1 cellular context compared by ENCODE assay signal in the genomic region with DNA sequence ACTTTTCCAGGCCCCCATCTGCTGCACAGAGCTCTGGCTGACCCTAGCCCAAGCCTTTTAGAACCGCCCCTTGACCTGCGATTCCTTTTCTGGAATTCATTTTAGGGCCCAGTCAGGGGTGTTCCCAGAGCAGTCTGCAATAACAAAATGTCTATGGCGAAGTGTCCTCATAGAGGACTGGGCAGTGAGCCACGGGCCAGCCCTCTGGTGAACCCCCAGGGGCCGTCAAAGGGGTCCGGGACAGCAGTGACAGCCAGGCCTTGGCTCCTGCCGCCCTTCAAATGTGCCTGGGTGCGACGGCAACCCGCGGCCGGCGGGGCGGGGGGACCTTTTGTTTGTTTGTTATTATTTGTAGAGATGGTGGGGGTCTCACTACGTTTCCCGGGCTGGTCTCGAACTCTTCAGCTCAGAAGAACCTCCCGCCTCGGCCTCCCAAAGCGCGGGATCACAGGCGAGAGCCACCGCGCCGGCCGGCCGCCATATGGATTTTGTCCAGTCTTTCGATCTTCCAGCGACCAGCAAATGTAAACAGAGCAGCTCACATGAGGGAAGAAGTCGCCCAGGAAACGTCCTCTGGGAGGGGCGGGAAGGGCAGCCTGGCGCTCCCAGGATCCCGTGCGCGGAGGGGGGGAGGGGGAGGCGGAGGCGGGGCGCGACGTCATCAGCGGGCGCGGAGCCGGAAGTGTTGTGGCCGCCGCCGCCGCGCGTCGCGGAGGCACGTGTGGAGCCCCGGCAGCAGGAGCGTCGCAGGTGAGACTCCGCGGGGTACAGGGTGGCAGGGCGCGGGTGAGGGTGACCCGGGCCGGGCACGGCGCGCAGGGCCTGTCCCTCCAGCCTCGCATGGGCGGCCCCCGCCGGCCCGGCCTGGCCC.
TF ChIP-seq lines count a peak whose summit lies in the region.

Gene TRMT61A, plus strand, starts transcription at position 685 of the 871 bp plus-strand sequence. CDS start 783 bp downstream, outside the sequence.

TF ChIP-seq in HepG2, 621 proteins besides CTCF, POLR2A, EP300 and RAD21 (continued from another document and continues in another):
- TF ChIP-seq, protein P1, sequence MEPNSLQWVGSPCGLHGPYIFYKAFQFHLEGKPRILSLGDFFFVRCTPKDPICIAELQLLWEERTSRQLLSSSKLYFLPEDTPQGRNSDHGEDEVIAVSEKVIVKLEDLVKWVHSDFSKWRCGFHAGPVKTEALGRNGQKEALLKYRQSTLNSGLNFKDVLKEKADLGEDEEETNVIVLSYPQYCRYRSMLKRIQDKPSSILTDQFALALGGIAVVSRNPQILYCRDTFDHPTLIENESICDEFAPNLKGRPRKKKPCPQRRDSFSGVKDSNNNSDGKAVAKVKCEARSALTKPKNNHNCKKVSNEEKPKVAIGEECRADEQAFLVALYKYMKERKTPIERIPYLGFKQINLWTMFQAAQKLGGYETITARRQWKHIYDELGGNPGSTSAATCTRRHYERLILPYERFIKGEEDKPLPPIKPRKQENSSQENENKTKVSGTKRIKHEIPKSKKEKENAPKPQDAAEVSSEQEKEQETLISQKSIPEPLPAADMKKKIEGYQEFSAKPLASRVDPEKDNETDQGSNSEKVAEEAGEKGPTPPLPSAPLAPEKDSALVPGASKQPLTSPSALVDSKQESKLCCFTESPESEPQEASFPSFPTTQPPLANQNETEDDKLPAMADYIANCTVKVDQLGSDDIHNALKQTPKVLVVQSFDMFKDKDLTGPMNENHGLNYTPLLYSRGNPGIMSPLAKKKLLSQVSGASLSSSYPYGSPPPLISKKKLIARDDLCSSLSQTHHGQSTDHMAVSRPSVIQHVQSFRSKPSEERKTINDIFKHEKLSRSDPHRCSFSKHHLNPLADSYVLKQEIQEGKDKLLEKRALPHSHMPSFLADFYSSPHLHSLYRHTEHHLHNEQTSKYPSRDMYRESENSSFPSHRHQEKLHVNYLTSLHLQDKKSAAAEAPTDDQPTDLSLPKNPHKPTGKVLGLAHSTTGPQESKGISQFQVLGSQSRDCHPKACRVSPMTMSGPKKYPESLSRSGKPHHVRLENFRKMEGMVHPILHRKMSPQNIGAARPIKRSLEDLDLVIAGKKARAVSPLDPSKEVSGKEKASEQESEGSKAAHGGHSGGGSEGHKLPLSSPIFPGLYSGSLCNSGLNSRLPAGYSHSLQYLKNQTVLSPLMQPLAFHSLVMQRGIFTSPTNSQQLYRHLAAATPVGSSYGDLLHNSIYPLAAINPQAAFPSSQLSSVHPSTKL (CRISPR knock-in tag; IDR thresholded peaks at IDR 0.05) = peak; percentile 25; the same call in 1 of the 2 replicates
- TF ChIP-seq HBP1 (CRISPR knock-in tag; IDR thresholded peaks at IDR 0.05; ENCODE audit: low read depth) (peak; percentile 67; the same call in 1 of the 2 replicates), PAF1 (CRISPR knock-in tag; IDR thresholded peaks at IDR 0.05) (no peak), TCF7L2 (IDR thresholded peaks at IDR 0.05; ENCODE audit: low read depth, low read length) (no peak), CENPX (CRISPR knock-in tag; IDR thresholded peaks at IDR 0.05) (no peak), ARNT2 (CRISPR knock-in tag; IDR thresholded peaks at IDR 0.05; ENCODE audit: low read depth) (no peak; the same call in 1 of the 2 replicates), ZNF709 (CRISPR knock-in tag; IDR thresholded peaks at IDR 0.05) (0 out of 2 replicates have a peak, but pooled peaks have one; percentile 43), FIP1L1 (IDR thresholded peaks at IDR 0.05; ENCODE audit: borderline replicate concordance, insufficient read depth, low read depth, low read length) (no peak), ZNF720 (CRISPR knock-in tag; IDR thresholded peaks at IDR 0.05) (no peak), ZNF431 (CRISPR knock-in tag; IDR thresholded peaks at IDR 0.05; ENCODE audit: borderline replicate concordance, low read depth) (peak; percentile 71; the same call in 1 of the 2 replicates), THAP11 (CRISPR knock-in tag; IDR thresholded peaks at IDR 0.05) (peak; percentile 79), TGIF2 (CRISPR knock-in tag; IDR thresholded peaks at IDR 0.05) (peak; percentile 70), ARID2 (CRISPR knock-in tag; IDR thresholded peaks at IDR 0.05; ENCODE audit: borderline replicate concordance) (no peak), IRF1 (CRISPR knock-in tag; IDR thresholded peaks at IDR 0.05; ENCODE audit: low read depth) (no peak), ZNF253 (CRISPR knock-in tag; IDR thresholded peaks at IDR 0.05; ENCODE audit: borderline replicate concordance) (no peak), GTF2F1 (IDR thresholded peaks at IDR 0.05; ENCODE audit: low read length) (no peak), RERE (CRISPR knock-in tag; IDR thresholded peaks at IDR 0.05; ENCODE audit: low read depth) (no peak), ZNF792 (CRISPR knock-in tag; IDR thresholded peaks at IDR 0.05) (no peak), FOSL2 (CRISPR knock-in tag; IDR thresholded peaks at IDR 0.05) (0 out of 2 replicates have a peak, but pooled peaks have one; percentile 28), ZNF614 (CRISPR knock-in tag; IDR thresholded peaks at IDR 0.05; ENCODE audit: borderline replicate concordance) (no peak), YEATS4 (CRISPR knock-in tag; IDR thresholded peaks at IDR 0.05; ENCODE audit: borderline replicate concordance) (peak; percentile 77), HES4 (CRISPR knock-in tag; IDR thresholded peaks at IDR 0.05; ENCODE audit: borderline replicate concordance) (no peak), KLF6 (CRISPR knock-in tag; IDR thresholded peaks at IDR 0.05) (peak; percentile 41; the same call in 1 of the 2 replicates), ONECUT2 (CRISPR knock-in tag; IDR thresholded peaks at IDR 0.05) (no peak), IRX3 (CRISPR knock-in tag; IDR thresholded peaks at IDR 0.05; ENCODE audit: borderline replicate concordance, low read depth) (no peak)
- TF ChIP-seq, protein P2, sequence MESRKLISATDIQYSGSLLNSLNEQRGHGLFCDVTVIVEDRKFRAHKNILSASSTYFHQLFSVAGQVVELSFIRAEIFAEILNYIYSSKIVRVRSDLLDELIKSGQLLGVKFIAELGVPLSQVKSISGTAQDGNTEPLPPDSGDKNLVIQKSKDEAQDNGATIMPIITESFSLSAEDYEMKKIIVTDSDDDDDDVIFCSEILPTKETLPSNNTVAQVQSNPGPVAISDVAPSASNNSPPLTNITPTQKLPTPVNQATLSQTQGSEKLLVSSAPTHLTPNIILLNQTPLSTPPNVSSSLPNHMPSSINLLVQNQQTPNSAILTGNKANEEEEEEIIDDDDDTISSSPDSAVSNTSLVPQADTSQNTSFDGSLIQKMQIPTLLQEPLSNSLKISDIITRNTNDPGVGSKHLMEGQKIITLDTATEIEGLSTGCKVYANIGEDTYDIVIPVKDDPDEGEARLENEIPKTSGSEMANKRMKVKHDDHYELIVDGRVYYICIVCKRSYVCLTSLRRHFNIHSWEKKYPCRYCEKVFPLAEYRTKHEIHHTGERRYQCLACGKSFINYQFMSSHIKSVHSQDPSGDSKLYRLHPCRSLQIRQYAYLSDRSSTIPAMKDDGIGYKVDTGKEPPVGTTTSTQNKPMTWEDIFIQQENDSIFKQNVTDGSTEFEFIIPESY (CRISPR knock-in tag; IDR thresholded peaks at IDR 0.05) = no peak
- TF ChIP-seq, protein P3, sequence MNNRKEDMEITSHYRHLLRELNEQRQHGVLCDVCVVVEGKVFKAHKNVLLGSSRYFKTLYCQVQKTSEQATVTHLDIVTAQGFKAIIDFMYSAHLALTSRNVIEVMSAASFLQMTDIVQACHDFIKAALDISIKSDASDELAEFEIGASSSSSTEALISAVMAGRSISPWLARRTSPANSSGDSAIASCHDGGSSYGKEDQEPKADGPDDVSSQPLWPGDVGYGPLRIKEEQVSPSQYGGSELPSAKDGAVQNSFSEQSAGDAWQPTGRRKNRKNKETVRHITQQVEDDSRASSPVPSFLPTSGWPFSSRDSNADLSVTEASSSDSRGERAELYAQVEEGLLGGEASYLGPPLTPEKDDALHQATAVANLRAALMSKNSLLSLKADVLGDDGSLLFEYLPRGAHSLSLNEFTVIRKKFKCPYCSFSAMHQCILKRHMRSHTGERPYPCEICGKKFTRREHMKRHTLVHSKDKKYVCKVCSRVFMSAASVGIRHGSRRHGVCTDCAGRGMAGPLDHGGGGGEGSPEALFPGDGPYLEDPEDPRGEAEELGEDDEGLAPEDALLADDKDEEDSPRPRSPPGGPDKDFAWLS (CRISPR knock-in tag; IDR thresholded peaks at IDR 0.05; ENCODE audit: borderline replicate concordance) = no peak
- TF ChIP-seq, protein P4, sequence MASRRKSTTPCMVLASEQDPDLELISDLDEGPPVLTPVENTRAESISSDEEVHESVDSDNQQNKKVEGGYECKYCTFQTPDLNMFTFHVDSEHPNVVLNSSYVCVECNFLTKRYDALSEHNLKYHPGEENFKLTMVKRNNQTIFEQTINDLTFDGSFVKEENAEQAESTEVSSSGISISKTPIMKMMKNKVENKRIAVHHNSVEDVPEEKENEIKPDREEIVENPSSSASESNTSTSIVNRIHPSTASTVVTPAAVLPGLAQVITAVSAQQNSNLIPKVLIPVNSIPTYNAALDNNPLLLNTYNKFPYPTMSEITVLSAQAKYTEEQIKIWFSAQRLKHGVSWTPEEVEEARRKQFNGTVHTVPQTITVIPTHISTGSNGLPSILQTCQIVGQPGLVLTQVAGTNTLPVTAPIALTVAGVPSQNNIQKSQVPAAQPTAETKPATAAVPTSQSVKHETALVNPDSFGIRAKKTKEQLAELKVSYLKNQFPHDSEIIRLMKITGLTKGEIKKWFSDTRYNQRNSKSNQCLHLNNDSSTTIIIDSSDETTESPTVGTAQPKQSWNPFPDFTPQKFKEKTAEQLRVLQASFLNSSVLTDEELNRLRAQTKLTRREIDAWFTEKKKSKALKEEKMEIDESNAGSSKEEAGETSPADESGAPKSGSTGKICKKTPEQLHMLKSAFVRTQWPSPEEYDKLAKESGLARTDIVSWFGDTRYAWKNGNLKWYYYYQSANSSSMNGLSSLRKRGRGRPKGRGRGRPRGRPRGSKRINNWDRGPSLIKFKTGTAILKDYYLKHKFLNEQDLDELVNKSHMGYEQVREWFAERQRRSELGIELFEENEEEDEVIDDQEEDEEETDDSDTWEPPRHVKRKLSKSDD (CRISPR knock-in tag; IDR thresholded peaks at IDR 0.05; ENCODE audit: low read depth) = no peak
